Comparison of ENCODE assay signal across 3 cellular contexts in genomic region chr14:90499121-90499520, GRCh38.
TF ChIP-seq lines count a peak whose summit lies in the region.

No MANE protein-coding gene starts in this region.

TF ChIP-seq in SK-N-SH, 30 proteins besides CTCF, POLR2A, EP300 and RAD21 (continues in another document):
- no peak for TF ChIP-seq USF1 (IDR thresholded peaks at IDR 0.05; ENCODE audit: borderline replicate concordance, low read depth)
- no peak for TF ChIP-seq YY1 (IDR thresholded peaks at IDR 0.05; ENCODE audit: low read depth)
- TF ChIP-seq TEAD4 (IDR thresholded peaks at IDR 0.05; ENCODE audit: borderline replicate concordance, insufficient read depth): no peak
- TF ChIP-seq GABPA (IDR thresholded peaks at IDR 0.05; ENCODE audit: low read depth): no peak
- TF ChIP-seq SIN3A (IDR thresholded peaks at IDR 0.05; ENCODE audit: borderline replicate concordance, low read depth, low read length): no peak
- TF ChIP-seq, protein P1, sequence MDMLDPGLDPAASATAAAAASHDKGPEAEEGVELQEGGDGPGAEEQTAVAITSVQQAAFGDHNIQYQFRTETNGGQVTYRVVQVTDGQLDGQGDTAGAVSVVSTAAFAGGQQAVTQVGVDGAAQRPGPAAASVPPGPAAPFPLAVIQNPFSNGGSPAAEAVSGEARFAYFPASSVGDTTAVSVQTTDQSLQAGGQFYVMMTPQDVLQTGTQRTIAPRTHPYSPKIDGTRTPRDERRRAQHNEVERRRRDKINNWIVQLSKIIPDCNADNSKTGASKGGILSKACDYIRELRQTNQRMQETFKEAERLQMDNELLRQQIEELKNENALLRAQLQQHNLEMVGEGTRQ (IDR thresholded peaks at IDR 0.05; ENCODE audit: borderline replicate concordance, low read depth, low read length): no peak
- no peak for TF ChIP-seq SMC3 (IDR thresholded peaks at IDR 0.05; ENCODE audit: low read depth, low read length)
- no peak for TF ChIP-seq FOXJ3 (CRISPR knock-in tag; IDR thresholded peaks at IDR 0.05)
- TF ChIP-seq MXI1 (IDR thresholded peaks at IDR 0.05; ENCODE audit: low read depth, low read length): no peak
- TF ChIP-seq MEF2A (IDR thresholded peaks at IDR 0.05; ENCODE audit: borderline replicate concordance, low read depth): no peak
- TF ChIP-seq, protein P2, sequence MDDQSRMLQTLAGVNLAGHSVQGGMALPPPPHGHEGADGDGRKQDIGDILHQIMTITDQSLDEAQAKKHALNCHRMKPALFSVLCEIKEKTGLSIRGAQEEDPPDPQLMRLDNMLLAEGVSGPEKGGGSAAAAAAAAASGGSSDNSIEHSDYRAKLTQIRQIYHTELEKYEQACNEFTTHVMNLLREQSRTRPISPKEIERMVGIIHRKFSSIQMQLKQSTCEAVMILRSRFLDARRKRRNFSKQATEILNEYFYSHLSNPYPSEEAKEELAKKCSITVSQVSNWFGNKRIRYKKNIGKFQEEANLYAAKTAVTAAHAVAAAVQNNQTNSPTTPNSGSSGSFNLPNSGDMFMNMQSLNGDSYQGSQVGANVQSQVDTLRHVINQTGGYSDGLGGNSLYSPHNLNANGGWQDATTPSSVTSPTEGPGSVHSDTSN (IDR thresholded peaks at IDR 0.05): no peak
- TF ChIP-seq, protein P3, sequence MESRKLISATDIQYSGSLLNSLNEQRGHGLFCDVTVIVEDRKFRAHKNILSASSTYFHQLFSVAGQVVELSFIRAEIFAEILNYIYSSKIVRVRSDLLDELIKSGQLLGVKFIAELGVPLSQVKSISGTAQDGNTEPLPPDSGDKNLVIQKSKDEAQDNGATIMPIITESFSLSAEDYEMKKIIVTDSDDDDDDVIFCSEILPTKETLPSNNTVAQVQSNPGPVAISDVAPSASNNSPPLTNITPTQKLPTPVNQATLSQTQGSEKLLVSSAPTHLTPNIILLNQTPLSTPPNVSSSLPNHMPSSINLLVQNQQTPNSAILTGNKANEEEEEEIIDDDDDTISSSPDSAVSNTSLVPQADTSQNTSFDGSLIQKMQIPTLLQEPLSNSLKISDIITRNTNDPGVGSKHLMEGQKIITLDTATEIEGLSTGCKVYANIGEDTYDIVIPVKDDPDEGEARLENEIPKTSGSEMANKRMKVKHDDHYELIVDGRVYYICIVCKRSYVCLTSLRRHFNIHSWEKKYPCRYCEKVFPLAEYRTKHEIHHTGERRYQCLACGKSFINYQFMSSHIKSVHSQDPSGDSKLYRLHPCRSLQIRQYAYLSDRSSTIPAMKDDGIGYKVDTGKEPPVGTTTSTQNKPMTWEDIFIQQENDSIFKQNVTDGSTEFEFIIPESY (IDR thresholded peaks at IDR 0.05; ENCODE audit: borderline replicate concordance, low read depth): no peak
- TF ChIP-seq TCF12 (IDR thresholded peaks at IDR 0.05): no peak
- TF ChIP-seq, protein P4, sequence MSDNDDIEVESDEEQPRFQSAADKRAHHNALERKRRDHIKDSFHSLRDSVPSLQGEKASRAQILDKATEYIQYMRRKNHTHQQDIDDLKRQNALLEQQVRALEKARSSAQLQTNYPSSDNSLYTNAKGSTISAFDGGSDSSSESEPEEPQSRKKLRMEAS (IDR thresholded peaks at IDR 0.05; ENCODE audit: low read depth): no peak
- TF ChIP-seq TAF1 (IDR thresholded peaks at IDR 0.05; ENCODE audit: borderline replicate concordance, low read depth, low read length): no peak

TF ChIP-seq in SK-N-SH treated with all-trans-retinoic acid at 6 μM for 48 hours, 23 proteins besides CTCF, POLR2A, EP300 and RAD21:
- TF ChIP-seq ZNF70 (CRISPR knock-in tag; IDR thresholded peaks at IDR 0.05): no peak
- TF ChIP-seq ZC3H10 (CRISPR knock-in tag; IDR thresholded peaks at IDR 0.05): no peak
- TF ChIP-seq RARB (CRISPR knock-in tag; IDR thresholded peaks at IDR 0.05): no peak
- no peak for TF ChIP-seq ZFP30 (CRISPR knock-in tag; IDR thresholded peaks at IDR 0.05)
- TF ChIP-seq ZNF565 (CRISPR knock-in tag; conservative IDR thresholded peaks at IDR 0.05; ENCODE audit: low read depth): no peak
- TF ChIP-seq PPARA (CRISPR knock-in tag; IDR thresholded peaks at IDR 0.05; ENCODE audit: borderline replicate concordance): no peak

TF ChIP-seq in H1, 55 proteins besides CTCF, POLR2A, EP300 and RAD21:
- no peak for TF ChIP-seq POU5F1 (IDR thresholded peaks at IDR 0.05; ENCODE audit: low read depth, low read length)
- TF ChIP-seq FOSL1 (IDR thresholded peaks at IDR 0.05; ENCODE audit: insufficient read depth, low read depth, low read length): no peak
- no peak for TF ChIP-seq JUN (IDR thresholded peaks at IDR 0.05; ENCODE audit: low read depth, low read length)
- no peak for TF ChIP-seq GABPA (IDR thresholded peaks at IDR 0.05; ENCODE audit: borderline replicate concordance, insufficient read depth, low read length)
- no peak for TF ChIP-seq ASH2L (IDR thresholded peaks at IDR 0.05; ENCODE audit: low read length)
- TF ChIP-seq EZH2 (IDR thresholded peaks at IDR 0.05; ENCODE audit: low read depth, low read length, severe bottlenecking): no peak
- TF ChIP-seq KDM5A (IDR thresholded peaks at IDR 0.05; ENCODE audit: low read length): no peak
- no peak for TF ChIP-seq SRF (IDR thresholded peaks at IDR 0.05; ENCODE audit: low read depth, low read length)
- TF ChIP-seq TAF7 (optimal IDR thresholded peaks at IDR 0.05; ENCODE audit: borderline replicate concordance, low read depth, low read length): no peak
